9 cellular contexts compared by ENCODE assay signal in genomic region chr2:227480528-227480927, GRCh38. TPM values are rescaled to one million over a fixed set of nuclear protein-coding genes. Genes with fewer than 3 reads are reported as not detected.
DNase-seq lines count a peak whose midpoint lies in the region; ATAC-seq and TF ChIP-seq lines count a peak whose summit lies in the region.
"Had no signal": no experiment of that assay in that cellular context is flagged by ENCODE, and none has a peak within 500 bp of the region (broad histone marks: within the 10 kb centered on the region; RNA-seq: fewer than 3 reads in every experiment).

No MANE protein-coding gene starts in this region.

- intact Hi-C loops in dendritic cell treated with granulocyte-macrophage colony-stimulating factor and Interleukin-4, amounts not matched to agents 40 ng/mL and 50 ng/mL, for 4 days (cut with micrococcal nuclease), result loop anchor here (5.0 kb wide), 1 partner anchor 47 kb away; no protein-coding TSS in a partner anchor

- DNase-seq in GM12865 (ENCODE audit: low read depth) (peak; percentile 67), DMS 273 treated with DMSO at 0.1 percent for 48 hours (lab: John Stamatoyannopoulos, UW) (no peak), medulla oblongata (ENCODE audit: extremely low spot score) (no peak), HuH-7 (ENCODE audit: low spot score) (no peak), dermis blood vessel endothelial cell (no peak)
- DNase-seq: Calu3 had no signal

- peaks cover 19% of the 10 kb centered on the region for H3K36me3 Mint-ChIP-seq in dendritic cell treated with granulocyte-macrophage colony-stimulating factor and Interleukin-4, amounts not matched to agents 40 ng/mL and 50 ng/mL, for 4 days (ENCODE audit: low read depth)

- TF ChIP-seq CTCF in GM12865 (IDR thresholded peaks at IDR 0.05; ENCODE audit: insufficient read depth, low read depth, low read length, missing control alignments), result no peak

- peak overlapping the region; percentile 36 for H3K4me3 ChIP-seq in GM12865 (ENCODE audit: low read depth, low read length)

- peak overlapping the region; percentile 17 for H3K27ac Mint-ChIP-seq in dendritic cell treated with granulocyte-macrophage colony-stimulating factor and Interleukin-4, amounts not matched to agents 40 ng/mL and 50 ng/mL, for 4 days

- peaks cover 4% of the 10 kb centered on the region for H3K9me3 Mint-ChIP-seq in dendritic cell treated with granulocyte-macrophage colony-stimulating factor and Interleukin-4, amounts not matched to agents 40 ng/mL and 50 ng/mL, for 4 days

- no peaks in the 10 kb centered on the region for H3K27me3 Mint-ChIP-seq in dendritic cell treated with granulocyte-macrophage colony-stimulating factor and Interleukin-4, amounts not matched to agents 40 ng/mL and 50 ng/mL, for 4 days

- peak; percentile 61 for ATAC-seq in GM19463 (IDR thresholded peaks at IDR 0.05; ENCODE audit: unreplicated experiment)
- peak; percentile 44 for ATAC-seq in HG03378 (IDR thresholded peaks at IDR 0.05; ENCODE audit: unreplicated experiment)

- no peak overlapping the region for H3K4me3 Mint-ChIP-seq in dendritic cell treated with granulocyte-macrophage colony-stimulating factor and Interleukin-4, amounts not matched to agents 40 ng/mL and 50 ng/mL, for 4 days

- H3K4me1 Mint-ChIP-seq in dendritic cell treated with granulocyte-macrophage colony-stimulating factor and Interleukin-4, amounts not matched to agents 40 ng/mL and 50 ng/mL, for 4 days (ENCODE audit: low read depth), result peaks cover 50% of the 10 kb centered on the region

RNA-seq across cellular contexts. Expression of gene AGFG1, which starts 8.6 kb away (rescaled TPM):
- 45.9 and 74.0 TPM in 2 replicates for total RNA-seq in dermis blood vessel endothelial cell
